In genomic region chr19:23263870-23264590, GRCh38 we compare ENCODE assay signal across 20 cellular contexts. TPM values are rescaled to one million over a fixed set of nuclear protein-coding genes. Genes with fewer than 3 reads are reported as not detected.
DNase-seq lines count a peak whose midpoint lies in the region; ATAC-seq, FAIRE-seq and TF ChIP-seq lines count a peak whose summit lies in the region.
"Had no signal": no experiment of that assay in that cellular context is flagged by ENCODE, and none has a peak within 500 bp of the region (broad histone marks: within the 10 kb centered on the region; RNA-seq: fewer than 3 reads in every experiment).

No MANE protein-coding gene starts in this region.

- no peak for TF ChIP-seq CTCF in right atrium auricular region (IDR thresholded peaks at IDR 0.05)

- peak overlapping the region; percentile 50 to 74 for H3K27ac Mint-ChIP-seq in activated naive CD4-positive, alpha-beta T cell treated with anti-CD3 and anti-CD28 coated beads, Interleukin-2, amount 50 U/mL, for 72 hours
- H3K27ac Mint-ChIP-seq: naive B cell, WTC11 had no signal

- no peak overlapping the region for H3K4me3 ChIP-seq in right atrium auricular region
- no peak overlapping the region for H3K4me3 ChIP-seq in subcutaneous abdominal adipose tissue (ENCODE audit: low read depth in 1 of 5, low read length in 5 of 5)
- H3K4me3 ChIP-seq: dorsolateral prefrontal cortex, MG63, smooth muscle cell, testis had no signal

- ATAC-seq in left cardiac atrium: peak; percentile 55 to 75
- ATAC-seq in activated naive CD4-positive, alpha-beta T cell treated with anti-CD3 and anti-CD28 coated beads, Interleukin-2, amount 50 U/mL, for 72 hours: peak; percentile 80 to 82
- ATAC-seq: Right ventricle myocardium inferior, WTC11 had no signal

- H3K36me3 ChIP-seq in right atrium auricular region (peaks cover 34% of the 10 kb centered on the region), subcutaneous abdominal adipose tissue (ENCODE audit: control insufficient read depth in 5 of 5, insufficient read depth in 5 of 5, low read length in 5 of 5) (peaks cover 12 to 59% (median 32%) of the 10 kb centered on the region in 5 donors)
- H3K36me3 ChIP-seq: MG63 had no signal

- H3K9me3 Mint-ChIP-seq in activated naive CD4-positive, alpha-beta T cell treated with anti-CD3 and anti-CD28 coated beads, Interleukin-2, amount 50 U/mL, for 72 hours: peaks cover 0 to 12% of the 10 kb centered on the region in 2 donors
- H3K9me3 Mint-ChIP-seq: naive B cell, WTC11 had no signal

- H3K36me3 Mint-ChIP-seq in activated naive CD4-positive, alpha-beta T cell treated with anti-CD3 and anti-CD28 coated beads, Interleukin-2, amount 50 U/mL, for 72 hours: peaks cover 35 to 62% of the 10 kb centered on the region in 2 donors

- in situ Hi-C loops in KBM-7 (cut with MboI; ENCODE audit: low pct_unique_long_range_greater_than_20kb, low sequenced_read_pairs): no loop called here

- no peak for FAIRE-seq in HTR-8/SVneo (lab: Jason Lieb, UNC)
- FAIRE-seq: H54 had no signal

- H3K9me3 ChIP-seq in right atrium auricular region: no peaks in the 10 kb centered on the region
- H3K9me3 ChIP-seq in subcutaneous abdominal adipose tissue (ENCODE audit: control insufficient read depth in 5 of 5, low read length in 5 of 5): no peaks in the 10 kb centered on the region
- H3K9me3 ChIP-seq: MG63, testis had no signal

- H3K27ac ChIP-seq in right atrium auricular region (no peak overlapping the region), subcutaneous abdominal adipose tissue (ENCODE audit: low read depth, low read length) (peak overlapping the region; percentile 72)
- H3K27ac ChIP-seq: dorsolateral prefrontal cortex, testis had no signal

- no peaks in the 10 kb centered on the region for H3K27me3 ChIP-seq in right atrium auricular region
- no peaks in the 10 kb centered on the region for H3K27me3 ChIP-seq in subcutaneous abdominal adipose tissue (ENCODE audit: control insufficient read depth in 5 of 5, insufficient read depth in 4 of 5, low read length in 5 of 5)
- H3K27me3 ChIP-seq: dorsolateral prefrontal cortex, MG63, testis had no signal

- H3K9ac ChIP-seq in subcutaneous abdominal adipose tissue (ENCODE audit: low read length in 5 of 5): no peak overlapping the region

- intact Hi-C loops in left cardiac atrium (cut with DNase I): no loop called here

- DNase-seq in left cardiac atrium: no peak
- DNase-seq in right atrium auricular region (ENCODE audit: low spot score): no peak
- no peak for DNase-seq in activated naive CD4-positive, alpha-beta T cell treated with anti-CD3 and anti-CD28 coated beads, Interleukin-2, amount 50 U/mL, for 72 hours (ENCODE audit: low spot score in 2 of 2)
- DNase-seq in iris pigment epithelial cell (ENCODE audit: low read depth): peak; percentile 27
- no peak for DNase-seq in HTR-8/SVneo (ENCODE audit: insufficient read length, low spot score)
- no peak for DNase-seq in DMS 273 treated with DMSO at 0.1 percent for 48 hours (lab: John Stamatoyannopoulos, UW)
- no peak for DNase-seq in KBM-7
- DNase-seq: Calu3, dorsolateral prefrontal cortex, MG63, naive B cell, NCI-H187 treated with DMSO at 0.1 percent for 48 hours, NCI-H446, T-helper 1 cell, testis had no signal

- H3K4me1 ChIP-seq in right atrium auricular region (no peaks in the 10 kb centered on the region), subcutaneous abdominal adipose tissue (ENCODE audit: control insufficient read depth in 5 of 5, insufficient read depth in 5 of 5, low read length in 5 of 5) (peaks cover 0 to 8% (median 0%) of the 10 kb centered on the region in 5 donors)
- H3K4me1 ChIP-seq: testis had no signal

RNA-seq across cellular contexts. Expression of gene ZNF724, which starts 13.8 kb away (rescaled TPM):
- total RNA-seq in left cardiac atrium (1 to 10 TPM; 1.2 to 1.9 TPM), right atrium auricular region (1 to 10 TPM; 1.4 TPM)
- total RNA-seq in activated naive CD4-positive, alpha-beta T cell treated with anti-CD3 and anti-CD28 coated beads, Interleukin-2, amount 50 U/mL, for 72 hours: 10 to 100 TPM; 13.4 to 20.4 TPM

Comparison
In these comparisons a context has a peak if more than half of its experiments do, and no peak if none do; other contexts are left out.
1. RNA of gene ZNF724, which starts 13.8 kb away (total RNA-seq): 13.4 to 20.4 TPM in activated naive CD4-positive, alpha-beta T cell treated with anti-CD3 and anti-CD28 coated beads, Interleukin-2, amount 50 U/mL, for 72 hours; 1.2 to 1.9 TPM in left cardiac atrium and 1.4 TPM in right atrium auricular region; every median in the first group is over 4 times any median in the second.